ENCODE assay signal across 1 cellular context in genomic region chr10:3068968-3069737, GRCh38.
A peak's percentile ranks its signal among the peaks of the same experiment; 100 is the strongest.
TF ChIP-seq lines count a peak whose summit lies in the region.

No MANE protein-coding gene starts in this region.

TF ChIP-seq in K562, 482 proteins besides CTCF, POLR2A, EP300 and RAD21 (continued from another document and continues in another):
- no peak for TF ChIP-seq CREB3L1 (IDR thresholded peaks at IDR 0.05; ENCODE audit: borderline replicate concordance, low read depth)
- no peak for TF ChIP-seq ZFP30 (CRISPR knock-in tag; IDR thresholded peaks at IDR 0.05; ENCODE audit: borderline replicate concordance)
- TF ChIP-seq SRSF3 (IDR thresholded peaks at IDR 0.05; ENCODE audit: insufficient read depth, low read length): no peak
- no peak for TF ChIP-seq ZBTB43 (CRISPR knock-in tag; IDR thresholded peaks at IDR 0.05)
- TF ChIP-seq CEBPG (CRISPR knock-in tag; IDR thresholded peaks at IDR 0.05): no peak
- TF ChIP-seq CEBPG (tag; conservative IDR thresholded peaks at IDR 0.05 in 1 of 2, IDR thresholded peaks at IDR 0.05 in 1 of 2): no peak
- no peak for TF ChIP-seq DDX20 (tag; IDR thresholded peaks at IDR 0.05; ENCODE audit: low read depth)
- no peak for TF ChIP-seq DACH1 (IDR thresholded peaks at IDR 0.05; ENCODE audit: partially characterized antibody)
- no peak for TF ChIP-seq RNF2 (IDR thresholded peaks at IDR 0.05)
- no peak for TF ChIP-seq RERE (CRISPR knock-in tag; IDR thresholded peaks at IDR 0.05; ENCODE audit: borderline replicate concordance)
- TF ChIP-seq GATAD2B (IDR thresholded peaks at IDR 0.05; ENCODE audit: borderline replicate concordance): peak; percentile 41; the same call in 1 of the 2 replicates
- TF ChIP-seq BMI1 (IDR thresholded peaks at IDR 0.05; ENCODE audit: low read length): no peak
- peak; percentile 24; the same call in 1 of the 2 replicates for TF ChIP-seq ESRRA (IDR thresholded peaks at IDR 0.05; ENCODE audit: borderline replicate concordance, low read depth)
- no peak for TF ChIP-seq RCOR1 (IDR thresholded peaks at IDR 0.05; ENCODE audit: borderline replicate concordance in 1 of 2, low read depth in 2 of 2, low read length in 2 of 2)
- TF ChIP-seq FOXA3 (CRISPR knock-in tag; conservative IDR thresholded peaks at IDR 0.05 in 1 of 2, IDR thresholded peaks at IDR 0.05 in 1 of 2): no peak
- no peak for TF ChIP-seq GTF2E2 (tag; IDR thresholded peaks at IDR 0.05)
- TF ChIP-seq EZH2 (IDR thresholded peaks at IDR 0.05; ENCODE audit: borderline replicate concordance, low read depth, low read length): no peak
- TF ChIP-seq CCAR2 (IDR thresholded peaks at IDR 0.05; ENCODE audit: low read depth, low read length): no peak
- TF ChIP-seq ARNT (IDR thresholded peaks at IDR 0.05): no peak
- TF ChIP-seq ZNF146 (CRISPR knock-in tag; IDR thresholded peaks at IDR 0.05; ENCODE audit: unreplicated experiment): no peak
- TF ChIP-seq ZNF79 (CRISPR knock-in tag; IDR thresholded peaks at IDR 0.05; ENCODE audit: low read depth): no peak
- no peak for TF ChIP-seq ZNF174 (CRISPR knock-in tag; IDR thresholded peaks at IDR 0.05)
- no peak for TF ChIP-seq MLLT1 (IDR thresholded peaks at IDR 0.05)
- TF ChIP-seq FOXP4 (CRISPR knock-in tag; IDR thresholded peaks at IDR 0.05; ENCODE audit: borderline replicate concordance): no peak
- TF ChIP-seq SFPQ (IDR thresholded peaks at IDR 0.05; ENCODE audit: low read depth, low read length): no peak
- no peak for TF ChIP-seq ZNF77 (CRISPR knock-in tag; IDR thresholded peaks at IDR 0.05)
- no peak for TF ChIP-seq ZNF668 (CRISPR knock-in tag; IDR thresholded peaks at IDR 0.05)
- no peak; the same call in 1 of the 2 replicates for TF ChIP-seq VEZF1 (CRISPR knock-in tag; IDR thresholded peaks at IDR 0.05)
- no peak for TF ChIP-seq ZNF217 (CRISPR knock-in tag; IDR thresholded peaks at IDR 0.05)
- TF ChIP-seq CTCFL (IDR thresholded peaks at IDR 0.05; ENCODE audit: borderline replicate concordance, insufficient read depth, low read depth, low read length, poor library complexity, severe bottlenecking): peak; percentile 66
- no peak for TF ChIP-seq SMC3 (conservative IDR thresholded peaks at IDR 0.05; ENCODE audit: insufficient read depth, low read depth, low read length)
- TF ChIP-seq ZNF75A (CRISPR knock-in tag; IDR thresholded peaks at IDR 0.05): no peak
- no peak for TF ChIP-seq FOXO4 (CRISPR knock-in tag; IDR thresholded peaks at IDR 0.05)
- no peak for TF ChIP-seq GATA2 (CRISPR knock-in tag; IDR thresholded peaks at IDR 0.05)
- TF ChIP-seq FOXK1 (CRISPR knock-in tag; IDR thresholded peaks at IDR 0.05; ENCODE audit: borderline replicate concordance): no peak
- no peak for TF ChIP-seq BRD9 (IDR thresholded peaks at IDR 0.05; ENCODE audit: low read depth, partially characterized antibody)
- no peak for TF ChIP-seq CREB1 (IDR thresholded peaks at IDR 0.05)
- TF ChIP-seq CREB1 (CRISPR knock-in tag; IDR thresholded peaks at IDR 0.05): no peak
- no peak for TF ChIP-seq ZNF707 (CRISPR knock-in tag; conservative IDR thresholded peaks at IDR 0.05)
- no peak for TF ChIP-seq NFYB (IDR thresholded peaks at IDR 0.05; ENCODE audit: extremely low read depth, insufficient read length)
- no peak for TF ChIP-seq PYGO2 (tag; IDR thresholded peaks at IDR 0.05)
- TF ChIP-seq KDM4B (IDR thresholded peaks at IDR 0.05; ENCODE audit: borderline replicate concordance in 2 of 2, low read depth in 1 of 2): no peak
- TF ChIP-seq NR2C2 (CRISPR knock-in tag; IDR thresholded peaks at IDR 0.05): no peak
- peak; percentile 44 for TF ChIP-seq NR2C2 (tag; IDR thresholded peaks at IDR 0.05)
- no peak for TF ChIP-seq E2F5 (CRISPR knock-in tag; IDR thresholded peaks at IDR 0.05)
- no peak for TF ChIP-seq MEIS2 (IDR thresholded peaks at IDR 0.05; ENCODE audit: partially characterized antibody)
